In the genomic region with DNA sequence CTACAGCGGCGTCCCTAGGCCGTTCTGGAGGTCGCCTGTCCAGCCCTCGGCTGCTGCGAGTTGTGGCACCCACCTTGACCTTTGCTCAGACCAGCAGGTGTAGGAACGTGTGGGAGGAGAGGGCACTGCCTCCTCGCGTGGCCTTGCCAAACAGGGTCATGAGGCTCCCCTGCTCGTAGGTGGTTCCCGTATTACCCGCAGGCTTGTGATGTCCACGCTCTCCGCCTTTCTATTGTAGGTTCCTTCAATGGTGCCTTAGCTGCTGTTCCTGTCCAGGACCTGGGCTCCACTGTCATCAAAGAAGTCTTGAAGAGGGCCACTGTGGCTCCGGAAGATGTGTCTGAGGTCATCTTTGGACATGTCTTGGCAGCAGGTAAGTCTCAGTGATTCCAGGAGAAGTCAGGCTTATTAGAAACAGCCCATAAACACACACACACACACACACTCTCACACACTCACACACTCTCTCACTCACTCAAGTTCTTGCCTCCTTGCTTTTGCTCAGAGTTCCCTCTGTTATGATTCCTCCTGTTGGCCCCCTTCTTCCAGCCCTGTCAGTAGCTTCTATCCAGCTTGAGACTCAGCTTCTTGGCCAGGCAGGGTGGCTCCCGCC, we compare ENCODE assay signal across 1 cellular context.
TF ChIP-seq lines count a peak whose summit lies in the region.

No MANE protein-coding gene starts in this region.

TF ChIP-seq in HepG2, 621 proteins besides CTCF, POLR2A, EP300 and RAD21 (continued from another document and continues in another):
- TF ChIP-seq ZFP82 (CRISPR knock-in tag; IDR thresholded peaks at IDR 0.05; ENCODE audit: borderline replicate concordance): no peak
- no peak for TF ChIP-seq CEBPB (IDR thresholded peaks at IDR 0.05; ENCODE audit: borderline replicate concordance, low read depth, low read length)
- no peak for TF ChIP-seq CENPX (CRISPR knock-in tag; IDR thresholded peaks at IDR 0.05)
- no peak; the same call in 1 of the 2 replicates for TF ChIP-seq NAIF1 (CRISPR knock-in tag; IDR thresholded peaks at IDR 0.05; ENCODE audit: borderline replicate concordance)
- TF ChIP-seq, protein P1, sequence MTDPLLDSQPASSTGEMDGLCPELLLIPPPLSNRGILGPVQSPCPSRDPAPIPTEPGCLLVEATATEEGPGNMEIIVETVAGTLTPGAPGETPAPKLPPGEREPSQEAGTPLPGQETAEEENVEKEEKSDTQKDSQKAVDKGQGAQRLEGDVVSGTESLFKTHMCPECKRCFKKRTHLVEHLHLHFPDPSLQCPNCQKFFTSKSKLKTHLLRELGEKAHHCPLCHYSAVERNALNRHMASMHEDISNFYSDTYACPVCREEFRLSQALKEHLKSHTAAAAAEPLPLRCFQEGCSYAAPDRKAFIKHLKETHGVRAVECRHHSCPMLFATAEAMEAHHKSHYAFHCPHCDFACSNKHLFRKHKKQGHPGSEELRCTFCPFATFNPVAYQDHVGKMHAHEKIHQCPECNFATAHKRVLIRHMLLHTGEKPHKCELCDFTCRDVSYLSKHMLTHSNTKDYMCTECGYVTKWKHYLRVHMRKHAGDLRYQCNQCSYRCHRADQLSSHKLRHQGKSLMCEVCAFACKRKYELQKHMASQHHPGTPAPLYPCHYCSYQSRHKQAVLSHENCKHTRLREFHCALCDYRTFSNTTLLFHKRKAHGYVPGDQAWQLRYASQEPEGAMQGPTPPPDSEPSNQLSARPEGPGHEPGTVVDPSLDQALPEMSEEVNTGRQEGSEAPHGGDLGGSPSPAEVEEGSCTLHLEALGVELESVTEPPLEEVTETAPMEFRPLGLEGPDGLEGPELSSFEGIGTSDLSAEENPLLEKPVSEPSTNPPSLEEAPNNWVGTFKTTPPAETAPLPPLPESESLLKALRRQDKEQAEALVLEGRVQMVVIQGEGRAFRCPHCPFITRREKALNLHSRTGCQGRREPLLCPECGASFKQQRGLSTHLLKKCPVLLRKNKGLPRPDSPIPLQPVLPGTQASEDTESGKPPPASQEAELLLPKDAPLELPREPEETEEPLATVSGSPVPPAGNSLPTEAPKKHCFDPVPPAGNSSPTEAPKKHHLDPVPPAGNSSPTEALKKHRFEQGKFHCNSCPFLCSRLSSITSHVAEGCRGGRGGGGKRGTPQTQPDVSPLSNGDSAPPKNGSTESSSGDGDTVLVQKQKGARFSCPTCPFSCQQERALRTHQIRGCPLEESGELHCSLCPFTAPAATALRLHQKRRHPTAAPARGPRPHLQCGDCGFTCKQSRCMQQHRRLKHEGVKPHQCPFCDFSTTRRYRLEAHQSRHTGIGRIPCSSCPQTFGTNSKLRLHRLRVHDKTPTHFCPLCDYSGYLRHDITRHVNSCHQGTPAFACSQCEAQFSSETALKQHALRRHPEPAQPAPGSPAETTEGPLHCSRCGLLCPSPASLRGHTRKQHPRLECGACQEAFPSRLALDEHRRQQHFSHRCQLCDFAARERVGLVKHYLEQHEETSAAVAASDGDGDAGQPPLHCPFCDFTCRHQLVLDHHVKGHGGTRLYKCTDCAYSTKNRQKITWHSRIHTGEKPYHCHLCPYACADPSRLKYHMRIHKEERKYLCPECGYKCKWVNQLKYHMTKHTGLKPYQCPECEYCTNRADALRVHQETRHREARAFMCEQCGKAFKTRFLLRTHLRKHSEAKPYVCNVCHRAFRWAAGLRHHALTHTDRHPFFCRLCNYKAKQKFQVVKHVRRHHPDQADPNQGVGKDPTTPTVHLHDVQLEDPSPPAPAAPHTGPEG (CRISPR knock-in tag; IDR thresholded peaks at IDR 0.05): no peak
- TF ChIP-seq CREM (IDR thresholded peaks at IDR 0.05): no peak
- TF ChIP-seq CREM (CRISPR knock-in tag; IDR thresholded peaks at IDR 0.05): no peak
- TF ChIP-seq SMC3 (IDR thresholded peaks at IDR 0.05; ENCODE audit: low read length): no peak
- TF ChIP-seq ZNF780A (CRISPR knock-in tag; IDR thresholded peaks at IDR 0.05): no peak
- TF ChIP-seq, protein P2, sequence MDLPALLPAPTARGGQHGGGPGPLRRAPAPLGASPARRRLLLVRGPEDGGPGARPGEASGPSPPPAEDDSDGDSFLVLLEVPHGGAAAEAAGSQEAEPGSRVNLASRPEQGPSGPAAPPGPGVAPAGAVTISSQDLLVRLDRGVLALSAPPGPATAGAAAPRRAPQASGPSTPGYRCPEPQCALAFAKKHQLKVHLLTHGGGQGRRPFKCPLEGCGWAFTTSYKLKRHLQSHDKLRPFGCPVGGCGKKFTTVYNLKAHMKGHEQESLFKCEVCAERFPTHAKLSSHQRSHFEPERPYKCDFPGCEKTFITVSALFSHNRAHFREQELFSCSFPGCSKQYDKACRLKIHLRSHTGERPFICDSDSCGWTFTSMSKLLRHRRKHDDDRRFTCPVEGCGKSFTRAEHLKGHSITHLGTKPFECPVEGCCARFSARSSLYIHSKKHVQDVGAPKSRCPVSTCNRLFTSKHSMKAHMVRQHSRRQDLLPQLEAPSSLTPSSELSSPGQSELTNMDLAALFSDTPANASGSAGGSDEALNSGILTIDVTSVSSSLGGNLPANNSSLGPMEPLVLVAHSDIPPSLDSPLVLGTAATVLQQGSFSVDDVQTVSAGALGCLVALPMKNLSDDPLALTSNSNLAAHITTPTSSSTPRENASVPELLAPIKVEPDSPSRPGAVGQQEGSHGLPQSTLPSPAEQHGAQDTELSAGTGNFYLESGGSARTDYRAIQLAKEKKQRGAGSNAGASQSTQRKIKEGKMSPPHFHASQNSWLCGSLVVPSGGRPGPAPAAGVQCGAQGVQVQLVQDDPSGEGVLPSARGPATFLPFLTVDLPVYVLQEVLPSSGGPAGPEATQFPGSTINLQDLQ (CRISPR knock-in tag; IDR thresholded peaks at IDR 0.05): peak; percentile 76
- no peak; the same call in 1 of the 2 replicates for TF ChIP-seq FOSL1 (CRISPR knock-in tag; IDR thresholded peaks at IDR 0.05; ENCODE audit: borderline replicate concordance)
- TF ChIP-seq ZBTB3 (CRISPR knock-in tag; IDR thresholded peaks at IDR 0.05; ENCODE audit: borderline replicate concordance, low read depth): no peak
- TF ChIP-seq, protein P3, sequence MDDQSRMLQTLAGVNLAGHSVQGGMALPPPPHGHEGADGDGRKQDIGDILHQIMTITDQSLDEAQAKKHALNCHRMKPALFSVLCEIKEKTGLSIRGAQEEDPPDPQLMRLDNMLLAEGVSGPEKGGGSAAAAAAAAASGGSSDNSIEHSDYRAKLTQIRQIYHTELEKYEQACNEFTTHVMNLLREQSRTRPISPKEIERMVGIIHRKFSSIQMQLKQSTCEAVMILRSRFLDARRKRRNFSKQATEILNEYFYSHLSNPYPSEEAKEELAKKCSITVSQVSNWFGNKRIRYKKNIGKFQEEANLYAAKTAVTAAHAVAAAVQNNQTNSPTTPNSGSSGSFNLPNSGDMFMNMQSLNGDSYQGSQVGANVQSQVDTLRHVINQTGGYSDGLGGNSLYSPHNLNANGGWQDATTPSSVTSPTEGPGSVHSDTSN (CRISPR knock-in tag; IDR thresholded peaks at IDR 0.05; ENCODE audit: borderline replicate concordance): no peak
- TF ChIP-seq TBP (CRISPR knock-in tag; IDR thresholded peaks at IDR 0.05): no peak
- TF ChIP-seq, protein P4, sequence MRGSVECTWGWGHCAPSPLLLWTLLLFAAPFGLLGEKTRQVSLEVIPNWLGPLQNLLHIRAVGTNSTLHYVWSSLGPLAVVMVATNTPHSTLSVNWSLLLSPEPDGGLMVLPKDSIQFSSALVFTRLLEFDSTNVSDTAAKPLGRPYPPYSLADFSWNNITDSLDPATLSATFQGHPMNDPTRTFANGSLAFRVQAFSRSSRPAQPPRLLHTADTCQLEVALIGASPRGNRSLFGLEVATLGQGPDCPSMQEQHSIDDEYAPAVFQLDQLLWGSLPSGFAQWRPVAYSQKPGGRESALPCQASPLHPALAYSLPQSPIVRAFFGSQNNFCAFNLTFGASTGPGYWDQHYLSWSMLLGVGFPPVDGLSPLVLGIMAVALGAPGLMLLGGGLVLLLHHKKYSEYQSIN (CRISPR knock-in tag; IDR thresholded peaks at IDR 0.05; ENCODE audit: borderline replicate concordance): peak; percentile 73; the same call in 1 of the 2 replicates
- TF ChIP-seq RARG (CRISPR knock-in tag; IDR thresholded peaks at IDR 0.05; ENCODE audit: low read depth): no peak
- TF ChIP-seq NCOR1 (IDR thresholded peaks at IDR 0.05; ENCODE audit: borderline replicate concordance, low read length): peak; percentile 4; the same call in 1 of the 2 replicates
- TF ChIP-seq ZNF589 (CRISPR knock-in tag; conservative IDR thresholded peaks at IDR 0.05): 0 out of 2 replicates have a peak, but pooled peaks have one; percentile 27
- peak; percentile 72; the same call in 1 of the 2 replicates for TF ChIP-seq ZNF709 (CRISPR knock-in tag; IDR thresholded peaks at IDR 0.05)
- peak; percentile 76; the same call in 1 of the 2 replicates for TF ChIP-seq ZNF703 (CRISPR knock-in tag; IDR thresholded peaks at IDR 0.05; ENCODE audit: borderline replicate concordance)
- TF ChIP-seq TP53 (CRISPR knock-in tag; conservative IDR thresholded peaks at IDR 0.05): 0 out of 2 replicates have a peak, but pooled peaks have one; percentile 7
- TF ChIP-seq, protein P5, sequence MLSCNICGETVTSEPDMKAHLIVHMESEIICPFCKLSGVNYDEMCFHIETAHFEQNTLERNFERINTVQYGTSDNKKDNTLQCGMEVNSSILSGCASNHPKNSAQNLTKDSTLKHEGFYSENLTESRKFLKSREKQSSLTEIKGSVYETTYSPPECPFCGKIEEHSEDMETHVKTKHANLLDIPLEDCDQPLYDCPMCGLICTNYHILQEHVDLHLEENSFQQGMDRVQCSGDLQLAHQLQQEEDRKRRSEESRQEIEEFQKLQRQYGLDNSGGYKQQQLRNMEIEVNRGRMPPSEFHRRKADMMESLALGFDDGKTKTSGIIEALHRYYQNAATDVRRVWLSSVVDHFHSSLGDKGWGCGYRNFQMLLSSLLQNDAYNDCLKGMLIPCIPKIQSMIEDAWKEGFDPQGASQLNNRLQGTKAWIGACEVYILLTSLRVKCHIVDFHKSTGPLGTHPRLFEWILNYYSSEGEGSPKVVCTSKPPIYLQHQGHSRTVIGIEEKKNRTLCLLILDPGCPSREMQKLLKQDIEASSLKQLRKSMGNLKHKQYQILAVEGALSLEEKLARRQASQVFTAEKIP (CRISPR knock-in tag; IDR thresholded peaks at IDR 0.05; ENCODE audit: borderline replicate concordance): no peak
- TF ChIP-seq ZNF235 (CRISPR knock-in tag; IDR thresholded peaks at IDR 0.05; ENCODE audit: borderline replicate concordance): no peak
- TF ChIP-seq SRY (CRISPR knock-in tag; IDR thresholded peaks at IDR 0.05): peak; percentile 83
- no peak for TF ChIP-seq POLR2AphosphoS2 (IDR thresholded peaks at IDR 0.05; ENCODE audit: low read depth, low read length)
- no peak for TF ChIP-seq ZNF766 (CRISPR knock-in tag; IDR thresholded peaks at IDR 0.05; ENCODE audit: borderline replicate concordance)
- no peak; the same call in 1 of the 2 replicates for TF ChIP-seq ZNF317 (CRISPR knock-in tag; IDR thresholded peaks at IDR 0.05)
- no peak for TF ChIP-seq FIP1L1 (IDR thresholded peaks at IDR 0.05; ENCODE audit: borderline replicate concordance, insufficient read depth, low read depth, low read length)
- TF ChIP-seq, protein P6, sequence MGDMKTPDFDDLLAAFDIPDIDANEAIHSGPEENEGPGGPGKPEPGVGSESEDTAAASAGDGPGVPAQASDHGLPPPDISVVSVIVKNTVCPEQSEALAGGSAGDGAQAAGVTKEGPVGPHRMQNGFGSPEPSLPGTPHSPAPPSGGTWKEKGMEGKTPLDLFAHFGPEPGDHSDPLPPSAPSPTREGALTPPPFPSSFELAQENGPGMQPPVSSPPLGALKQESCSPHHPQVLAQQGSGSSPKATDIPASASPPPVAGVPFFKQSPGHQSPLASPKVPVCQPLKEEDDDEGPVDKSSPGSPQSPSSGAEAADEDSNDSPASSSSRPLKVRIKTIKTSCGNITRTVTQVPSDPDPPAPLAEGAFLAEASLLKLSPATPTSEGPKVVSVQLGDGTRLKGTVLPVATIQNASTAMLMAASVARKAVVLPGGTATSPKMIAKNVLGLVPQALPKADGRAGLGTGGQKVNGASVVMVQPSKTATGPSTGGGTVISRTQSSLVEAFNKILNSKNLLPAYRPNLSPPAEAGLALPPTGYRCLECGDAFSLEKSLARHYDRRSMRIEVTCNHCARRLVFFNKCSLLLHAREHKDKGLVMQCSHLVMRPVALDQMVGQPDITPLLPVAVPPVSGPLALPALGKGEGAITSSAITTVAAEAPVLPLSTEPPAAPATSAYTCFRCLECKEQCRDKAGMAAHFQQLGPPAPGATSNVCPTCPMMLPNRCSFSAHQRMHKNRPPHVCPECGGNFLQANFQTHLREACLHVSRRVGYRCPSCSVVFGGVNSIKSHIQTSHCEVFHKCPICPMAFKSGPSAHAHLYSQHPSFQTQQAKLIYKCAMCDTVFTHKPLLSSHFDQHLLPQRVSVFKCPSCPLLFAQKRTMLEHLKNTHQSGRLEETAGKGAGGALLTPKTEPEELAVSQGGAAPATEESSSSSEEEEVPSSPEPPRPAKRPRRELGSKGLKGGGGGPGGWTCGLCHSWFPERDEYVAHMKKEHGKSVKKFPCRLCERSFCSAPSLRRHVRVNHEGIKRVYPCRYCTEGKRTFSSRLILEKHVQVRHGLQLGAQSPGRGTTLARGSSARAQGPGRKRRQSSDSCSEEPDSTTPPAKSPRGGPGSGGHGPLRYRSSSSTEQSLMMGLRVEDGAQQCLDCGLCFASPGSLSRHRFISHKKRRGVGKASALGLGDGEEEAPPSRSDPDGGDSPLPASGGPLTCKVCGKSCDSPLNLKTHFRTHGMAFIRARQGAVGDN (CRISPR knock-in tag; IDR thresholded peaks at IDR 0.05): no peak; the same call in none of the 2 replicates
- TF ChIP-seq ZC3H13 (CRISPR knock-in tag; IDR thresholded peaks at IDR 0.05): no peak
- TF ChIP-seq, protein P7, sequence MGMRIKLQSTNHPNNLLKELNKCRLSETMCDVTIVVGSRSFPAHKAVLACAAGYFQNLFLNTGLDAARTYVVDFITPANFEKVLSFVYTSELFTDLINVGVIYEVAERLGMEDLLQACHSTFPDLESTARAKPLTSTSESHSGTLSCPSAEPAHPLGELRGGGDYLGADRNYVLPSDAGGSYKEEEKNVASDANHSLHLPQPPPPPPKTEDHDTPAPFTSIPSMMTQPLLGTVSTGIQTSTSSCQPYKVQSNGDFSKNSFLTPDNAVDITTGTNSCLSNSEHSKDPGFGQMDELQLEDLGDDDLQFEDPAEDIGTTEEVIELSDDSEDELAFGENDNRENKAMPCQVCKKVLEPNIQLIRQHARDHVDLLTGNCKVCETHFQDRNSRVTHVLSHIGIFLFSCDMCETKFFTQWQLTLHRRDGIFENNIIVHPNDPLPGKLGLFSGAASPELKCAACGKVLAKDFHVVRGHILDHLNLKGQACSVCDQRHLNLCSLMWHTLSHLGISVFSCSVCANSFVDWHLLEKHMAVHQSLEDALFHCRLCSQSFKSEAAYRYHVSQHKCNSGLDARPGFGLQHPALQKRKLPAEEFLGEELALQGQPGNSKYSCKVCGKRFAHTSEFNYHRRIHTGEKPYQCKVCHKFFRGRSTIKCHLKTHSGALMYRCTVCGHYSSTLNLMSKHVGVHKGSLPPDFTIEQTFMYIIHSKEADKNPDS (CRISPR knock-in tag; IDR thresholded peaks at IDR 0.05): peak; percentile 52; the same call in 1 of the 2 replicates
- no peak for TF ChIP-seq HNRNPUL1 (IDR thresholded peaks at IDR 0.05; ENCODE audit: low read depth, low read length)
- TF ChIP-seq ARNT (IDR thresholded peaks at IDR 0.05): no peak
- TF ChIP-seq KDM5B (CRISPR knock-in tag; IDR thresholded peaks at IDR 0.05; ENCODE audit: borderline replicate concordance): peak; percentile 52
- no peak for TF ChIP-seq MYNN (CRISPR knock-in tag; IDR thresholded peaks at IDR 0.05; ENCODE audit: low read depth)
- peak; percentile 82; the same call in 1 of the 2 replicates for TF ChIP-seq NCOA1 (CRISPR knock-in tag; IDR thresholded peaks at IDR 0.05)
- no peak for TF ChIP-seq NFE2L2 (IDR thresholded peaks at IDR 0.05; ENCODE audit: low read length)
- TF ChIP-seq PHF20 (CRISPR knock-in tag; IDR thresholded peaks at IDR 0.05): peak; percentile 61; the same call in 1 of the 2 replicates
